Comparison of ENCODE assay signal across 1 cellular context in genomic region chr19:15252398-15253018, GRCh38.
TF ChIP-seq lines count a peak whose summit lies in the region.

No MANE protein-coding gene starts in this region.

TF ChIP-seq in GM23338, 12 proteins besides CTCF, POLR2A, EP300 and RAD21 (continued from another document):
- TF ChIP-seq ZNF331 (CRISPR knock-in tag; IDR thresholded peaks at IDR 0.05; ENCODE audit: low read depth), result no peak
